In the genomic region with DNA sequence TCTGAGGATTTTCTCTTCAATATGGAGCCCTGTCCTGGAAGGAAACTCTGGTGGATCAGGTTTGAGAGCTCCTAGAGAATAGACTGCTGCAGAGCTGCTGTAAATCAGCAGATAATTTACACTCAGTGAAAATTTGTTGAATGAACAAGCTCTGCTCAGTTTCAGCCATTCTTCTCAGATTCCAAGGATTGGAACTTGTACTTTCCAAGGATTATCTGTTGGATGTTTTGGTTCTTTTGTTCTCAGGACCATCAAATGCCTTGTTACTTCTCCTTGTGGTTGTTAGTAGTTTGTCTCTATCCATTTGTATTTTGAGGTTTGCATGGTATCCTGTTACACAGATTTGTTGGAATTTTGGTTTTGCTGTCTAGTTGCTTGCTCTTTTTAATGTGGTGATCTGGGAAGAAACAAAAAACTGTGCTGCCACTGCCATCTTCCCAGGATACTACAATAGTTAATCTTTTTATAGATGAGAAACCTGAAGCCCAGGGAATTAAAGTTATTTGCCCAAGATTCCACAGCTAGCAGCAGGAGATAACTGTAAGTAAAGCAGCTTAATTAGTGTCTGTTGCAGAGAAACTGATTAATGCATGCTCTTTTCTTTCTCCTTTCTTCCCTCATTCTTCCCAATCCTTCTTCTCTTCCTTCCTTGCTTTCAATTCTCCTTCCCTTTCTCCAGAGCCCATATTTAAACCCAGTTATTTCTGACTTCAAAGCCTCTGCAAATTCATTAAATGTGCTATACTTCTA, we compare ENCODE assay signal across 21 cellular contexts. TPM values are rescaled to one million over a fixed set of nuclear protein-coding genes. Genes with fewer than 3 reads are reported as not detected.
A peak's percentile ranks its signal among the peaks of the same experiment; 100 is the strongest.
DNase-seq lines count a peak whose midpoint lies in the region; ATAC-seq, FAIRE-seq and TF ChIP-seq lines count a peak whose summit lies in the region.
"Had no signal": no experiment of that assay in that cellular context is flagged by ENCODE, and none has a peak within 500 bp of the region (broad histone marks: within the 10 kb centered on the region; RNA-seq: fewer than 3 reads in every experiment).

No MANE protein-coding gene starts in this region.

- H3K27me3 Mint-ChIP-seq in astrocyte (ENCODE audit: low read depth, unreplicated experiment) (no peaks in the 10 kb centered on the region), nephron (ENCODE audit: low read depth) (peaks cover 4% of the 10 kb centered on the region)

- H3K36me3 ChIP-seq in astrocyte (ENCODE audit: insufficient read depth, low read length) (no peaks in the 10 kb centered on the region), upper lobe of left lung (no peaks in the 10 kb centered on the region)

- no peaks in the 10 kb centered on the region for H3K27me3 ChIP-seq in astrocyte (ENCODE audit: insufficient read depth, low read length)
- H3K27me3 ChIP-seq in upper lobe of left lung = no peaks in the 10 kb centered on the region

- H3K9ac ChIP-seq in astrocyte (ENCODE audit: low read length) = no peak overlapping the region
- H3K9ac ChIP-seq: GM23248 had no signal

- H3K27ac ChIP-seq in astrocyte (ENCODE audit: low read depth, low read length) (no peak overlapping the region), upper lobe of left lung (no peak overlapping the region)
- H3K27ac ChIP-seq: 22Rv1, GM23248 had no signal

- no peak overlapping the region for H3K4me3 Mint-ChIP-seq in astrocyte (ENCODE audit: unreplicated experiment)
- H3K4me3 Mint-ChIP-seq in nephron = peak overlapping the region in 2 of 3 experiments; percentile 10 to 39
- H3K4me3 Mint-ChIP-seq: CD4-positive, alpha-beta memory T cell had no signal

- FAIRE-seq in astrocyte (lab: Jason Lieb, UNC) = no peak
- FAIRE-seq: HepG2 had no signal

- TF ChIP-seq CTCF in astrocyte (IDR thresholded peaks at IDR 0.05; ENCODE audit: insufficient read depth, low read depth, low read length) (no peak), nephron (IDR thresholded peaks at IDR 0.05; ENCODE audit: unreplicated experiment in 3 of 3) (no peak), upper lobe of left lung (IDR thresholded peaks at IDR 0.05) (no peak)

- H3K36me3 Mint-ChIP-seq in astrocyte (ENCODE audit: low read depth, unreplicated experiment) (no peaks in the 10 kb centered on the region), nephron (ENCODE audit: low read depth) (no peaks in the 10 kb centered on the region)

- H3K27ac Mint-ChIP-seq in astrocyte (ENCODE audit: unreplicated experiment) (peak overlapping the region; percentile 41), nephron (peak overlapping the region; percentile 7 to 70 (median 57))
- H3K27ac Mint-ChIP-seq: CD4-positive, alpha-beta memory T cell had no signal

- H3K4me1 Mint-ChIP-seq in astrocyte (ENCODE audit: low read depth, unreplicated experiment) = peaks cover 15% of the 10 kb centered on the region
- peaks cover 25% of the 10 kb centered on the region for H3K4me1 Mint-ChIP-seq in nephron
- H3K4me1 Mint-ChIP-seq: CD4-positive, alpha-beta memory T cell had no signal

- H3K79me2 ChIP-seq in astrocyte (ENCODE audit: insufficient read depth, low read length) = no peaks in the 10 kb centered on the region

- H3K4me3 ChIP-seq in astrocyte (ENCODE audit: insufficient read depth, low read depth, low read length) (no peak overlapping the region), upper lobe of left lung (no peak overlapping the region)
- H3K4me3 ChIP-seq: GM23248 had no signal

- no peak for TF ChIP-seq POLR2A in upper lobe of left lung (IDR thresholded peaks at IDR 0.05)

- ATAC-seq in upper lobe of left lung (ENCODE audit: low FRiP score in 2 of 2) (no peak), Right ventricle myocardium superior (ENCODE audit: poor library complexity) (no peak)
- ATAC-seq: HepG2 had no signal

- H4K20me1 ChIP-seq in astrocyte (ENCODE audit: insufficient read depth, low read length) = no peaks in the 10 kb centered on the region

- no peaks in the 10 kb centered on the region for H3K4me1 ChIP-seq in astrocyte (ENCODE audit: insufficient read depth, low read length)
- no peaks in the 10 kb centered on the region for H3K4me1 ChIP-seq in upper lobe of left lung

- H3K9me3 ChIP-seq in astrocyte (ENCODE audit: insufficient read depth, low read depth, low read length) (no peaks in the 10 kb centered on the region), upper lobe of left lung (no peaks in the 10 kb centered on the region)

- intact Hi-C loops in Right ventricle myocardium superior (cut with DNase I) = no loop called here

- H2AFZ ChIP-seq in astrocyte (ENCODE audit: low read depth, low read length) = no peak overlapping the region
- H2AFZ ChIP-seq: GM23248 had no signal

- peak; percentile 18 for DNase-seq in NCI-H526 (lab: John Stamatoyannopoulos, UW)
- DNase-seq in NCI-H526 treated with DMSO at 0.1 percent for 48 hours (lab: John Stamatoyannopoulos, UW) = no peak
- DNase-seq in astrocyte (ENCODE audit: low read depth) = no peak
- no peak for DNase-seq in central memory CD4-positive, alpha-beta T cell
- no peak for DNase-seq in activated CD4-positive, alpha-beta T cell treated with anti-CD3 and anti-CD28 coated beads, Interleukin-2, amount 50 U/mL, for 48 hours
- no peak for DNase-seq in upper lobe of left lung
- no peak for DNase-seq in Right ventricle myocardium superior
- DNase-seq: CD4-positive, alpha-beta memory T cell; DMS79 treated with DMSO at 0.1 percent for 48 hours; GM23248; KG1; NCI-H1436 treated with DMSO at 0.1 percent for 48 hours; NCI-H2081; NK-92 treated with Interleukin-12 subunit alpha and Interleukin-12 subunit beta, amount 100 ng/mL, for 24 hours had no signal

- no peak overlapping the region for H3K4me2 ChIP-seq in astrocyte (ENCODE audit: low read length)

- H3K9me3 Mint-ChIP-seq in astrocyte (ENCODE audit: unreplicated experiment) = peaks cover 3% of the 10 kb centered on the region
- peaks cover 18% of the 10 kb centered on the region for H3K9me3 Mint-ChIP-seq in nephron

- no peak for TF ChIP-seq EP300 in upper lobe of left lung (IDR thresholded peaks at IDR 0.05)

RNA-seq across cellular contexts. Expression of a gene that starts 21.7 kb away (rescaled TPM):
- total RNA-seq in astrocyte = 32.8 and 39.1 TPM in 2 replicates
- 10 to 100 TPM; 10.3 to 47.7 (median 23.9) TPM for total RNA-seq in upper lobe of left lung
- total RNA-seq in Right ventricle myocardium superior = 30.3 TPM

RNA-seq across cellular contexts. Expression of a gene that starts 49.6 kb away (rescaled TPM):
- total RNA-seq in astrocyte = 0.43 TPM in 1 of 2 replicates, not detected in the other
- total RNA-seq in upper lobe of left lung = not detected
- total RNA-seq in Right ventricle myocardium superior = 4.1 TPM
- total RNA-seq: CD4-positive, alpha-beta memory T cell; G401; GM23248; HepG2; M059J; OCI-LY7; RPMI7951 had no signal

Comparison
In these comparisons a context has a peak if more than half of its experiments do, and no peak if none do; other contexts are left out.
1. DNase-seq: peak in NCI-H526 (2 of 2); none in NCI-H526 treated with DMSO at 0.1 percent for 48 hours (single experiment), astrocyte (single experiment), central memory CD4-positive, alpha-beta T cell (single experiment), activated CD4-positive, alpha-beta T cell treated with anti-CD3 and anti-CD28 coated beads, Interleukin-2, amount 50 U/mL, for 48 hours (0 of 2), upper lobe of left lung (0 of 2) and Right ventricle myocardium superior (single experiment).